8 cellular contexts compared by ENCODE assay signal in genomic region chr2:222861411-222862067, GRCh38. TPM values are rescaled to one million over a fixed set of nuclear protein-coding genes. Genes with fewer than 3 reads are reported as not detected.
DNase-seq lines count a peak whose midpoint lies in the region; ATAC-seq and TF ChIP-seq lines count a peak whose summit lies in the region.

No MANE protein-coding gene starts in this region.

- no peaks in the 10 kb centered on the region for H3K27me3 ChIP-seq in body of pancreas

- no peak for TF ChIP-seq POLR2A in body of pancreas (IDR thresholded peaks at IDR 0.05)

- no peak for TF ChIP-seq CTCF in body of pancreas (IDR thresholded peaks at IDR 0.05)

- H3K9me3 ChIP-seq in body of pancreas: no peaks in the 10 kb centered on the region

- H3K36me3 ChIP-seq in body of pancreas (replicated peaks in 1 of 2; ENCODE audit: insufficient read depth in 1 of 2, low read depth in 2 of 2): no peaks in the 10 kb centered on the region

- DNase-seq in NK-92 treated with Interleukin-12 subunit alpha and Interleukin-12 subunit beta, amount 100 ng/mL, for 24 hours (lab: John Stamatoyannopoulos, UW): peak; percentile 29
- DNase-seq in NK-92 (lab: John Stamatoyannopoulos, UW; ENCODE audit: unreplicated experiment) (no peak), T-helper 22 cell (ENCODE audit: low read depth) (peak; percentile 8), body of pancreas (peak in 2 of 4 donors; percentile 25 to 49), left colon (peak; percentile 48 to 59)
- peak; percentile 24 to 31 for DNase-seq in stimulated activated CD4-positive, alpha-beta T cell treated with anti-CD3 and anti-CD28 coated beads, Interleukin-4, amount 100 ng/mL, for 4 hours

- WGBS in body of pancreas, 2 donors: 0 to 2% methylated on average over 17 to 34 of the region's 42 CpGs

- peaks cover 43% of the 10 kb centered on the region for H3K4me1 ChIP-seq in body of pancreas

- peak overlapping the region; percentile 73 to 85 for H3K4me3 ChIP-seq in body of pancreas

- intact Hi-C loops in body of pancreas (cut with DNase I): no loop called here
- intact Hi-C loops in left colon (cut with DNase I, micrococcal nuclease): loop anchor here in 1 of 2 donors (5.0 kb wide), 1 partner anchor 154 kb away; no protein-coding TSS in a partner anchor

- ATAC-seq in HG03196 (IDR thresholded peaks at IDR 0.05; ENCODE audit: unreplicated experiment) (peak; percentile 53), body of pancreas (no peak), left colon (peak; percentile 43), GM21529 (IDR thresholded peaks at IDR 0.05; ENCODE audit: unreplicated experiment) (no peak)

- peak overlapping the region; percentile 84 to 98 (median 94) for H3K27ac ChIP-seq in body of pancreas

RNA-seq across cellular contexts. Expression of gene ACSL3, which starts 0.7 kb away (rescaled TPM):
- total RNA-seq in body of pancreas (10 to 100 TPM; 24.6 to 60.0 TPM), left colon (100 to 1,000 TPM in 1 of 2 donors, 10 to 100 TPM in 1; 93.1 to 119 TPM)

Comparison
In these comparisons a context has a peak if more than half of its experiments do, and no peak if none do; other contexts are left out.
1. ATAC-seq: peak in HG03196 (single experiment) and left colon (single experiment); none in body of pancreas (single experiment) and GM21529 (single experiment).